In genomic region chr2:73255007-73255644, GRCh38 we compare ENCODE assay signal across 1 cellular context.
TF ChIP-seq lines count a peak whose summit lies in the region.

No MANE protein-coding gene starts in this region.

TF ChIP-seq in A549, 52 proteins besides CTCF, POLR2A, EP300 and RAD21:
- TF ChIP-seq POLR2AphosphoS2 (conservative IDR thresholded peaks at IDR 0.05; ENCODE audit: low read length) (no peak; the same call in 1 of the 2 replicates), BHLHE40 (IDR thresholded peaks at IDR 0.05; ENCODE audit: low read depth, low read length) (no peak), HOXA7 (CRISPR knock-in tag; IDR thresholded peaks at IDR 0.05) (no peak), ZNF302 (CRISPR knock-in tag; IDR thresholded peaks at IDR 0.05) (no peak), RARB (CRISPR knock-in tag; IDR thresholded peaks at IDR 0.05) (no peak), E2F6 (IDR thresholded peaks at IDR 0.05; ENCODE audit: borderline replicate concordance, low read depth) (no peak), JUNB (IDR thresholded peaks at IDR 0.05) (no peak), ESRRA (IDR thresholded peaks at IDR 0.05; ENCODE audit: borderline replicate concordance, low read length) (no peak), RFX5 (IDR thresholded peaks at IDR 0.05) (no peak), HDAC2 (IDR thresholded peaks at IDR 0.05) (no peak)
- TF ChIP-seq, protein P1, sequence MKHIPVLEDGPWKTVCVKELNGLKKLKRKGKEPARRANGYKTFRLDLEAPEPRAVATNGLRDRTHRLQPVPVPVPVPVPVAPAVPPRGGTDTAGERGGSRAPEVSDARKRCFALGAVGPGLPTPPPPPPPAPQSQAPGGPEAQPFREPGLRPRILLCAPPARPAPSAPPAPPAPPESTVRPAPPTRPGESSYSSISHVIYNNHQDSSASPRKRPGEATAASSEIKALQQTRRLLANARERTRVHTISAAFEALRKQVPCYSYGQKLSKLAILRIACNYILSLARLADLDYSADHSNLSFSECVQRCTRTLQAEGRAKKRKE (CRISPR knock-in tag; IDR thresholded peaks at IDR 0.05; ENCODE audit: low read depth), result no peak
